Comparison of ENCODE assay signal across 12 cellular contexts in the genomic region with DNA sequence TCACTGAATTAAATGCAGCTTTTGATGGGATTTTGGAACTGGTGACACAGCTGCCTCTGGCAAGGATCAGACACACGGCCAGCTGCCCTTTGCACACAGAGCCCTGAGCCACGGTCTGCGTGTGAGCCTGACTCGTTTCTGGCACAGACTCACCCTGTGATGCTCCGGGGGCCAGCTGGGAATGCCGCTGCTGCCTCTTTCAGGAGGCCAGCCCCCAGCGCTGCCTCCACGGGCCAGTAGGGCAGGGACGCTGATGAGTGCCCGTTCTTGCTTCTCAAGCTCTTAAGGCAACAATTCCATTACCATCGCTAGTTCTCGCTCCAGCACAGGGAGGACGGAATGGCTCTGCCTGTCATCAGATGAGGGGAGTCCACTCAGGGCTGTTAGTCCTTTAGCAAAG.
DNase-seq lines count a peak whose midpoint lies in the region; ATAC-seq and TF ChIP-seq lines count a peak whose summit lies in the region.
"Had no signal": no experiment of that assay in that cellular context is flagged by ENCODE, and none has a peak within 500 bp of the region (broad histone marks: within the 10 kb centered on the region; RNA-seq: fewer than 3 reads in every experiment).

No MANE protein-coding gene starts in this region.

- 7 to 21% (median 21%) methylated on average over 13 of the region's 13 CpGs for WGBS in psoas muscle, 3 donors

- no peak overlapping the region for H3K4me3 ChIP-seq in psoas muscle
- H3K4me3 ChIP-seq: stomach had no signal

- intact Hi-C loops in Right ventricle myocardium superior (cut with DNase I): no loop called here
- intact Hi-C loops in psoas muscle (cut with DNase I): no loop called here

- peaks cover 2% of the 10 kb centered on the region for H3K9me3 ChIP-seq in psoas muscle
- H3K9me3 ChIP-seq: stomach had no signal

- H3K27ac ChIP-seq in psoas muscle: no peak overlapping the region
- H3K27ac ChIP-seq: stomach had no signal

- no peaks in the 10 kb centered on the region for H3K4me1 ChIP-seq in psoas muscle

- peaks cover 55% of the 10 kb centered on the region for H3K4me1 Mint-ChIP-seq in stimulated activated naive CD8-positive, alpha-beta T cell treated with anti-CD3 and anti-CD28 coated beads, Interleukin-15, amount 100 ng/mL, for 72 hours

- no peak for TF ChIP-seq CTCF in psoas muscle (IDR thresholded peaks at IDR 0.05)

- no peaks in the 10 kb centered on the region for H3K36me3 ChIP-seq in psoas muscle (ENCODE audit: insufficient read depth in 1 of 2, low read depth in 1 of 2)
- H3K36me3 ChIP-seq: stomach had no signal

- no peak overlapping the region for H3K4me3 Mint-ChIP-seq in stimulated activated naive CD8-positive, alpha-beta T cell treated with anti-CD3 and anti-CD28 coated beads, Interleukin-15, amount 100 ng/mL, for 72 hours
- H3K4me3 Mint-ChIP-seq: activated T-helper 1 cell treated with anti-CD3 and anti-CD28 coated beads, Interleukin-12 subunit alpha, Interleukin-12 subunit beta, Interleukin-2, Interleukin-4 antibody, amounts not matched to agents 30 ng/mL and 10 ng/mL and 1 ng/mL, durations not matched to agents 14 hours and 24 hours and 36 hours; naive thymus-derived CD8-positive, alpha-beta T cell had no signal

- peaks cover 0 to 31% (median 4%) of the 10 kb centered on the region in 3 donors for H3K27me3 ChIP-seq in psoas muscle (ENCODE audit: insufficient read depth in 3 of 3, low read length in 2 of 3)

- DNase-seq in GM03348 (ENCODE audit: low spot score): peak; percentile 19
- peak; percentile 57 for DNase-seq in RPMI7951 (ENCODE audit: low read depth)
- peak; percentile 78 for DNase-seq in Right ventricle myocardium superior
- DNase-seq in psoas muscle: peak; percentile 54 to 81
- DNase-seq in stimulated activated naive CD8-positive, alpha-beta T cell treated with anti-CD3 and anti-CD28 coated beads, Interleukin-15, amount 100 ng/mL, for 72 hours: no peak
- no peak for DNase-seq in T-helper 1 cell
- DNase-seq in germinal center (ENCODE audit: low spot score): no peak
- DNase-seq: naive thymus-derived CD8-positive, alpha-beta T cell; NCI-H1694 treated with DMSO at 0.1 percent for 48 hours; stomach had no signal

- peaks cover 14 to 19% of the 10 kb centered on the region in 2 donors for H3K9me3 Mint-ChIP-seq in stimulated activated naive CD8-positive, alpha-beta T cell treated with anti-CD3 and anti-CD28 coated beads, Interleukin-15, amount 100 ng/mL, for 72 hours

- no peaks in the 10 kb centered on the region for H3K27me3 Mint-ChIP-seq in stimulated activated naive CD8-positive, alpha-beta T cell treated with anti-CD3 and anti-CD28 coated beads, Interleukin-15, amount 100 ng/mL, for 72 hours
- H3K27me3 Mint-ChIP-seq: naive thymus-derived CD8-positive, alpha-beta T cell had no signal

- ATAC-seq in Right ventricle myocardium superior (ENCODE audit: poor library complexity): peak; percentile 82
- ATAC-seq in psoas muscle: peak in 3 of 4 donors; percentile 48 to 54 (median 51)
- ATAC-seq in stimulated activated naive CD8-positive, alpha-beta T cell treated with anti-CD3 and anti-CD28 coated beads, Interleukin-15, amount 100 ng/mL, for 72 hours: no peak
- ATAC-seq in GM18519 (IDR thresholded peaks at IDR 0.05; ENCODE audit: low FRiP score, unreplicated experiment): no peak
- ATAC-seq: naive thymus-derived CD8-positive, alpha-beta T cell had no signal

- no peak overlapping the region for H3K27ac Mint-ChIP-seq in stimulated activated naive CD8-positive, alpha-beta T cell treated with anti-CD3 and anti-CD28 coated beads, Interleukin-15, amount 100 ng/mL, for 72 hours
- H3K27ac Mint-ChIP-seq: activated T-helper 1 cell treated with anti-CD3 and anti-CD28 coated beads, Interleukin-12 subunit alpha, Interleukin-12 subunit beta, Interleukin-2, Interleukin-4 antibody, amounts not matched to agents 30 ng/mL and 10 ng/mL and 1 ng/mL, durations not matched to agents 14 hours and 24 hours and 36 hours; naive thymus-derived CD8-positive, alpha-beta T cell had no signal

Comparison
In these comparisons a context has a peak if more than half of its experiments do, and no peak if none do; other contexts are left out.
1. DNase-seq: peak in GM03348 (single experiment), RPMI7951 (single experiment), Right ventricle myocardium superior (single experiment) and psoas muscle (2 of 2); none in stimulated activated naive CD8-positive, alpha-beta T cell treated with anti-CD3 and anti-CD28 coated beads, Interleukin-15, amount 100 ng/mL, for 72 hours (0 of 2), T-helper 1 cell (0 of 5) and germinal center (single experiment).
2. ATAC-seq: peak in Right ventricle myocardium superior (single experiment) and psoas muscle (3 of 4); none in stimulated activated naive CD8-positive, alpha-beta T cell treated with anti-CD3 and anti-CD28 coated beads, Interleukin-15, amount 100 ng/mL, for 72 hours (single experiment) and GM18519 (single experiment).